In the genomic region with DNA sequence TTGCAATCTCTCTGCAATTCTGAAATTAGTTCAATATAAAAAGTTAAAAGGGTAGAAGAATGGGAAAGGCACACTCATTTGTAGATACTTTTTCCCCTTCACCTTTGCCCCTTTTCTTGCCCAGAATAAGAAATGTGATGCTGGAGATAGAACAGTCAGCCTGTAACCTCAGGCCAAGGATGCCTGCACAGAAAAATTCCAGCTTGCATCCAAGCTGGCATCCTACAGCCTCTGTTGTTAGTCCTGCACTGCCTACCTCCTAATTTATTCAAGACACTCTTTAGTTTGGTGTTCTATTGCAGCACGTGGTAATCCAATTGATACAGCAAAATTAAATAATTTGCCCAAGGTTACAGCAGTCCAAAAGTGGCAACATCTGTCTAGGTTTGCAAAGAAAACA, we compare ENCODE assay signal across 17 cellular contexts. TPM values are rescaled to one million over a fixed set of nuclear protein-coding genes. Genes with fewer than 3 reads are reported as not detected.
DNase-seq lines count a peak whose midpoint lies in the region; ATAC-seq and TF ChIP-seq lines count a peak whose summit lies in the region.
"Had no signal": no experiment of that assay in that cellular context is flagged by ENCODE, and none has a peak within 500 bp of the region (broad histone marks: within the 10 kb centered on the region; RNA-seq: fewer than 3 reads in every experiment).

No MANE protein-coding gene starts in this region.

- peak overlapping the region; percentile 44 for H3K27ac ChIP-seq in fibroblast of lung (ENCODE audit: insufficient read depth, low read length)

- no peak overlapping the region for H3K9ac ChIP-seq in fibroblast of lung (ENCODE audit: insufficient read depth, low read length)
- H3K9ac ChIP-seq in skeletal muscle satellite cell (ENCODE audit: low read depth, low read length) = peak overlapping the region; percentile 61

- H3K27ac Mint-ChIP-seq in WTC11 = peak overlapping the region; percentile 84; the same call in 1 of the 2 replicates
- no peak overlapping the region for H3K27ac Mint-ChIP-seq in Caco-2 (ENCODE audit: unreplicated experiment)

- peaks cover 14% of the 10 kb centered on the region for H3K4me1 ChIP-seq in fibroblast of lung (ENCODE audit: control insufficient read depth, extremely low read depth, insufficient read depth, low read length)
- peaks cover 18% of the 10 kb centered on the region for H3K4me1 ChIP-seq in skeletal muscle satellite cell (ENCODE audit: control insufficient read depth, insufficient read depth, low read length)
- H3K4me1 ChIP-seq in Caco-2 = no peaks in the 10 kb centered on the region; the same call in 1 of the 2 replicates

- H3K36me3 Mint-ChIP-seq in WTC11 (peaks cover 18% of the 10 kb centered on the region), Caco-2 (ENCODE audit: insufficient read depth, unreplicated experiment) (peaks cover 7% of the 10 kb centered on the region)

- CTCF ChIA-PET in WTC11 (lab: Charles Lee) = interaction anchor here (1.7 to 2.1 kb wide), 2 partner anchors 9 kb away, joined by 14 to 15 read pairs; partner anchors contain the start of gene USO1
- CTCF ChIA-PET in Caco-2 (lab: Charles Lee) = interaction anchor here (1.1 kb wide), 1 partner anchor 10 kb away, joined by 4 read pairs; the partner anchor contains the start of gene USO1

- peak overlapping the region in 1 of 4 experiments; percentile 36 for H3K4me3 ChIP-seq in fibroblast of lung (replicated peaks in 1 of 4; ENCODE audit: control extremely low read depth in 1 of 4, insufficient read depth in 1 of 4, low read depth in 3 of 4, low read length in 4 of 4)
- no peak overlapping the region for H3K4me3 ChIP-seq in skeletal muscle satellite cell (ENCODE audit: low read length)
- H3K4me3 ChIP-seq in Caco-2 (ENCODE audit: low read depth, low read length) = no peak overlapping the region
- H3K4me3 ChIP-seq: adrenal gland had no signal

- intact Hi-C loops in Caco-2 (cut with micrococcal nuclease; ENCODE audit: unreplicated experiment) = no loop called here

- H3K4me1 Mint-ChIP-seq in WTC11 (peaks cover 29% of the 10 kb centered on the region), Caco-2 (ENCODE audit: low read depth, unreplicated experiment) (no peaks in the 10 kb centered on the region)

- H3K79me2 ChIP-seq in fibroblast of lung (ENCODE audit: control insufficient read depth, insufficient read depth, low read length) = no peaks in the 10 kb centered on the region

- H3K9me3 ChIP-seq in fibroblast of lung (ENCODE audit: control insufficient read depth, insufficient read depth, low read depth, low read length) (no peaks in the 10 kb centered on the region), skeletal muscle satellite cell (replicated peaks; ENCODE audit: low read length) (no peaks in the 10 kb centered on the region), Caco-2 (no peaks in the 10 kb centered on the region)
- H3K9me3 ChIP-seq: adrenal gland had no signal

- H3K4me3 Mint-ChIP-seq in WTC11 (no peak overlapping the region), Caco-2 (ENCODE audit: unreplicated experiment) (no peak overlapping the region)

- DNase-seq in EH (ENCODE audit: low read depth) (peak; percentile 39), WTC11 (ENCODE audit: low spot score) (no peak), fibroblast of lung (ENCODE audit: low read depth in 2 of 2) (no peak), NCI-H774 (lab: John Stamatoyannopoulos, UW) (no peak), Caco-2 (no peak)
- DNase-seq: activated effector memory CD4-positive, alpha-beta T cell treated with Interleukin-2 at 50 U/mL for 16 hours; adrenal gland; COR-L47; erythroblast; islet precursor cell; mesendoderm; NCI-H1092; NCI-H524 treated with DMSO at 0.1 percent for 48 hours; T1000 had no signal

- no TSS peak for BruUV-seq in Caco-2 (replicated peaks; lab: Mats Ljungman, UMichigan)

- H3K36me3 ChIP-seq in fibroblast of lung (ENCODE audit: control insufficient read depth, insufficient read depth, low read length) (no peaks in the 10 kb centered on the region), skeletal muscle satellite cell (ENCODE audit: insufficient read depth, low read length) (no peaks in the 10 kb centered on the region), Caco-2 (ENCODE audit: control insufficient read depth, insufficient read depth, low read length) (no peaks in the 10 kb centered on the region)
- H3K36me3 ChIP-seq: adrenal gland had no signal

- TF ChIP-seq CTCF in WTC11 (IDR thresholded peaks at IDR 0.05) (no peak), fibroblast of lung (conservative IDR thresholded peaks at IDR 0.05 in 1 of 2, IDR thresholded peaks at IDR 0.05 in 1 of 2; ENCODE audit: low read depth in 1 of 2, low read length in 2 of 2) (no peak), Caco-2 (IDR thresholded peaks at IDR 0.05; ENCODE audit: insufficient read depth in 1 of 2, low read depth in 1 of 2, low read length in 1 of 2, severe bottlenecking in 1 of 2, unreplicated experiment in 1 of 2) (no peak)

- H3K4me2 ChIP-seq in fibroblast of lung (ENCODE audit: extremely low read depth, insufficient read depth, low read length) (peak overlapping the region; percentile 82), skeletal muscle satellite cell (ENCODE audit: low read length) (peak overlapping the region; percentile 52)

- no peak overlapping the region for H2AFZ ChIP-seq in fibroblast of lung (ENCODE audit: low read length)

- no peaks in the 10 kb centered on the region for H3K9me3 Mint-ChIP-seq in WTC11
- H3K9me3 Mint-ChIP-seq in Caco-2 (ENCODE audit: unreplicated experiment) = no peaks in the 10 kb centered on the region

- no peaks in the 10 kb centered on the region for H3K27me3 Mint-ChIP-seq in WTC11 (ENCODE audit: low read depth)
- no peaks in the 10 kb centered on the region for H3K27me3 Mint-ChIP-seq in Caco-2 (ENCODE audit: insufficient read depth, unreplicated experiment)

- H4K20me1 ChIP-seq in fibroblast of lung (ENCODE audit: control insufficient read depth, extremely low read depth, insufficient read depth, low read length) = no peaks in the 10 kb centered on the region

- ATAC-seq in WTC11 (no peak), GM19452 (IDR thresholded peaks at IDR 0.05; ENCODE audit: unreplicated experiment) (no peak), HG03280 (IDR thresholded peaks at IDR 0.05; ENCODE audit: unreplicated experiment) (no peak)

- POLR2A ChIA-PET in WTC11 (lab: Charles Lee) (no interaction called here), Caco-2 (lab: Charles Lee) (interaction anchor here (1.9 kb wide), 1 partner anchor 10 kb away, joined by 4 read pairs; the partner anchor contains the start of gene USO1)

- no peaks in the 10 kb centered on the region for H3K27me3 ChIP-seq in fibroblast of lung (ENCODE audit: control insufficient read depth, insufficient read depth, low read length)
- no peaks in the 10 kb centered on the region for H3K27me3 ChIP-seq in skeletal muscle satellite cell (ENCODE audit: control insufficient read depth, insufficient read depth, low read length)
- no peaks in the 10 kb centered on the region for H3K27me3 ChIP-seq in Caco-2 (replicated peaks; ENCODE audit: control insufficient read depth, insufficient read depth, low read length)
- H3K27me3 ChIP-seq: adrenal gland had no signal

TF ChIP-seq in WTC11, 78 proteins besides CTCF, POLR2A, EP300 and RAD21 (continues in another document):
- TF ChIP-seq CREM (CRISPR knock-in tag; IDR thresholded peaks at IDR 0.05) (no peak), ELF4 (CRISPR knock-in tag; IDR thresholded peaks at IDR 0.05; ENCODE audit: low read depth) (no peak), NR1H2 (CRISPR knock-in tag; IDR thresholded peaks at IDR 0.05) (no peak), ZNF423 (CRISPR knock-in tag; IDR thresholded peaks at IDR 0.05) (no peak), STAT6 (CRISPR knock-in tag; conservative IDR thresholded peaks at IDR 0.05; ENCODE audit: low read depth) (no peak), RORB (CRISPR knock-in tag; IDR thresholded peaks at IDR 0.05) (no peak), ZNF671 (CRISPR knock-in tag; IDR thresholded peaks at IDR 0.05) (no peak)
- TF ChIP-seq, protein P1, sequence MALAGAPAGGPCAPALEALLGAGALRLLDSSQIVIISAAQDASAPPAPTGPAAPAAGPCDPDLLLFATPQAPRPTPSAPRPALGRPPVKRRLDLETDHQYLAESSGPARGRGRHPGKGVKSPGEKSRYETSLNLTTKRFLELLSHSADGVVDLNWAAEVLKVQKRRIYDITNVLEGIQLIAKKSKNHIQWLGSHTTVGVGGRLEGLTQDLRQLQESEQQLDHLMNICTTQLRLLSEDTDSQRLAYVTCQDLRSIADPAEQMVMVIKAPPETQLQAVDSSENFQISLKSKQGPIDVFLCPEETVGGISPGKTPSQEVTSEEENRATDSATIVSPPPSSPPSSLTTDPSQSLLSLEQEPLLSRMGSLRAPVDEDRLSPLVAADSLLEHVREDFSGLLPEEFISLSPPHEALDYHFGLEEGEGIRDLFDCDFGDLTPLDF (CRISPR knock-in tag; IDR thresholded peaks at IDR 0.05) = no peak

RNA-seq across cellular contexts. Expression of gene USO1, which starts 9.7 kb away (rescaled TPM):
- total RNA-seq in WTC11 (2021) = 134 to 162 TPM (median 141 TPM) in 3 replicates
- total RNA-seq in fibroblast of lung = 101 and 123 TPM in 2 replicates
- 83.5 and 130 TPM in 2 replicates for polyA plus RNA-seq in fibroblast of lung
- 56.4 and 82.8 TPM in 2 replicates for polyA plus RNA-seq in fibroblast of lung (2012)
- 24.2 and 27.1 TPM in 2 replicates for polyA minus RNA-seq in fibroblast of lung (ENCODE audit: low replicate concordance)
- 92.2 and 109 TPM in 2 replicates for total RNA-seq in skeletal muscle satellite cell (2012; rRNA removed)
- total RNA-seq in Caco-2 (2022) = 55.4 and 59.7 TPM in 2 replicates

RNA-seq across cellular contexts. Expression of gene G3BP2, which starts 41.5 kb away (rescaled TPM):
- total RNA-seq in WTC11 (2021) (279 to 294 TPM (median 284 TPM) in 3 replicates), fibroblast of lung (140 and 143 TPM in 2 replicates), Caco-2 (2022) (187 TPM in 2 replicates)
- polyA plus RNA-seq in fibroblast of lung = 124 and 143 TPM in 2 replicates
- polyA plus RNA-seq in fibroblast of lung (2012) = 85.9 and 98.8 TPM in 2 replicates
- polyA minus RNA-seq in fibroblast of lung (ENCODE audit: low replicate concordance) = 10.6 and 12.2 TPM in 2 replicates
- 159 and 164 TPM in 2 replicates for total RNA-seq in skeletal muscle satellite cell (2012; rRNA removed)
